8 cellular contexts compared by ENCODE assay signal in genomic region chr7:143008007-143008901, GRCh38. TPM values are rescaled to one million over a fixed set of nuclear protein-coding genes. Genes with fewer than 3 reads are reported as not detected.
DNase-seq lines count a peak whose midpoint lies in the region; ATAC-seq and TF ChIP-seq lines count a peak whose summit lies in the region.

No MANE protein-coding gene starts in this region.

- H3K9me3 Mint-ChIP-seq in activated CD4-positive, alpha-beta T cell treated with anti-CD3 and anti-CD28 coated beads for 36 hours (ENCODE audit: low read depth): no peaks in the 10 kb centered on the region

- ATAC-seq in GM18520 (IDR thresholded peaks at IDR 0.05; ENCODE audit: unreplicated experiment) (peak; percentile 69), HG02981 (IDR thresholded peaks at IDR 0.05; ENCODE audit: unreplicated experiment) (peak; percentile 85), left lobe of liver (peak; percentile 98)
- ATAC-seq in activated CD4-positive, alpha-beta T cell treated with anti-CD3 and anti-CD28 coated beads for 36 hours: peak; percentile 91

- H3K36me3 Mint-ChIP-seq in activated CD4-positive, alpha-beta T cell treated with anti-CD3 and anti-CD28 coated beads for 36 hours (ENCODE audit: low read depth): no peaks in the 10 kb centered on the region

- TF ChIP-seq CTCF in AG09309 (IDR thresholded peaks at IDR 0.05; ENCODE audit: control insufficient read depth, insufficient read depth, low read depth, low read length, missing control alignments): peak; percentile 98

- H3K4me3 Mint-ChIP-seq in activated CD4-positive, alpha-beta T cell treated with anti-CD3 and anti-CD28 coated beads for 36 hours: no peak overlapping the region

- CTCF ChIA-PET in activated CD4-positive, alpha-beta T cell treated with anti-CD3 and anti-CD28 coated beads for 36 hours (lab: Charles Lee): interaction anchor here (0.7 to 10.0 kb wide), 21 partner anchors 9 to 432 kb away, joined by 3 to 247 read pairs (median 3); partner anchors contain the start of gene TAS2R40

- POLR2A ChIA-PET in activated CD4-positive, alpha-beta T cell treated with anti-CD3 and anti-CD28 coated beads for 36 hours (lab: Charles Lee): interaction anchor here (0.7 to 0.9 kb wide), 3 partner anchors 47 to 492 kb away, joined by 3 to 12 read pairs (median 5); no protein-coding TSS in a partner anchor

- DNase-seq in AG09309 (ENCODE audit: low read depth): no peak
- DNase-seq in NCI-H2171 (lab: John Stamatoyannopoulos, UW): peak; percentile 36
- DNase-seq in activated CD4-positive, alpha-beta T cell treated with anti-CD3 and anti-CD28 coated beads for 36 hours: peak; percentile 89
- DNase-seq in cerebellum (ENCODE audit: low spot score): peak; percentile 47
- DNase-seq in left lobe of liver (ENCODE audit: low spot score): peak; percentile 80
- DNase-seq in stimulated activated CD4-positive, alpha-beta T cell treated with anti-CD3 and anti-CD28 coated beads, TNF-alpha, amount 100 ng/mL, for 24 hours (ENCODE audit: low read depth in 3 of 3): peak; percentile 66 to 82 (median 77)

- peaks cover 4% of the 10 kb centered on the region for H3K27me3 Mint-ChIP-seq in activated CD4-positive, alpha-beta T cell treated with anti-CD3 and anti-CD28 coated beads for 36 hours

- no peak overlapping the region for H3K27ac Mint-ChIP-seq in activated CD4-positive, alpha-beta T cell treated with anti-CD3 and anti-CD28 coated beads for 36 hours

- intact Hi-C loops in activated CD4-positive, alpha-beta T cell treated with anti-CD3 and anti-CD28 coated beads for 36 hours (cut with DNase I, micrococcal nuclease): loop anchor here (1.0 to 10.0 kb wide), 3 partner anchors 207 to 407 kb away; no protein-coding TSS in a partner anchor

- H3K4me3 ChIP-seq in AG09309 (ENCODE audit: control insufficient read depth, low read depth, low read length): no peak overlapping the region

- peaks cover 3% of the 10 kb centered on the region for H3K4me1 Mint-ChIP-seq in activated CD4-positive, alpha-beta T cell treated with anti-CD3 and anti-CD28 coated beads for 36 hours

RNA-seq across cellular contexts. Expression of gene OR9A2, which starts 18.7 kb away (rescaled TPM):
- not detected for total RNA-seq in activated CD4-positive, alpha-beta T cell treated with anti-CD3 and anti-CD28 coated beads for 36 hours
- 2.6 TPM for total RNA-seq in cerebellum
- total RNA-seq in left lobe of liver: not detected

RNA-seq across cellular contexts. Expression of gene OR6V1, which starts 43.9 kb away (rescaled TPM):
- total RNA-seq in activated CD4-positive, alpha-beta T cell treated with anti-CD3 and anti-CD28 coated beads for 36 hours: not detected
- not detected for total RNA-seq in cerebellum
- not detected for total RNA-seq in left lobe of liver

RNA-seq across cellular contexts. Expression of gene KEL, which starts 46.1 kb away (rescaled TPM):
- under 1 TPM; 0.32 to 0.44 TPM for total RNA-seq in activated CD4-positive, alpha-beta T cell treated with anti-CD3 and anti-CD28 coated beads for 36 hours
- total RNA-seq in cerebellum: 1.5 TPM
- total RNA-seq in left lobe of liver: 0.28 TPM
